12 cellular contexts compared by ENCODE assay signal in the genomic region with DNA sequence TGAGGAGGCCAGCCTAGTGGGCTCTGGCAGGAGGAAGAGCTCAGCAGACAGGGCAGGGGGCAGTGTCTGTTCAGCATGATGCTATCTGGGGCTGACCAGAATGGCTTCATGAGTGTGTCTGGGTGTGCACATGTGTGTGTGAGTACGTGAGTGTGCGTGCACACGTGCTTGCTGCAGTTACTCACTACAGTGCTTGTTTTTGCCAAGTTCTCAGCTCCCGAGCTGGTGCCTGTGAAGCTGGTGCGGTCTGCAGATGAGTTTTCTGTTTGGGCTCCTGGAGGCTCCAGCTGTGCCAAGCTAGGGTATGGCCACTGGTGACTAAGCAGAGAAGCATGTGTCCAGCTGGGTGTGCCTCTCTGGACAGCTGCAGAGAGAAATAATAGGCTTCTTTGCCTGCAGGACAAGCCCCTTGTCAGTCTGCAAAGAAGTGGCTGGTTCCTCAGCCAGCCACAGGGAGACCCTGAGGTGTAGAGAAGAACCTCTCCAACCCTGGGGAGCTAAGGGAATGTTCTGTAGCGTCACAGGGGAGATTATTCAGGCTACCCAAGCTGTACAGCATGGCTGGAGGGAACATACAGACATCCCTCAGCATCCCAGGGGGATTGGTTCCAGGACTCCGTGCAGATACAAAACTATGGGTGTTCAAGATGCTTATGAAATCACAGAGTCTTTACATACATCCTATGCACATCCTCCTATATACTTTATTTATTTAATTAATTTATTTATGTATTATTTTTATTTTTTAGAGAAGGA. TPM values are rescaled to one million over a fixed set of nuclear protein-coding genes. Genes with fewer than 3 reads are reported as not detected.
DNase-seq lines count a peak whose midpoint lies in the region; ATAC-seq and TF ChIP-seq lines count a peak whose summit lies in the region.
"Had no signal": no experiment of that assay in that cellular context is flagged by ENCODE, and none has a peak within 500 bp of the region (broad histone marks: within the 10 kb centered on the region; RNA-seq: fewer than 3 reads in every experiment).

No MANE protein-coding gene starts in this region.

- CTCF ChIA-PET in CD4-positive, alpha-beta memory T cell (lab: Charles Lee; ENCODE audit: partially characterized antibody) = no interaction called here

- TF ChIP-seq CTCF in body of pancreas (IDR thresholded peaks at IDR 0.05) = no peak

- 69 to 81% methylated on average over 7 of the region's 7 CpGs for WGBS in body of pancreas, 2 donors

- TF ChIP-seq POLR2A in body of pancreas (IDR thresholded peaks at IDR 0.05) = no peak

- ATAC-seq in body of pancreas = peak; percentile 58
- ATAC-seq in GM21737 (IDR thresholded peaks at IDR 0.05; ENCODE audit: unreplicated experiment) = no peak
- no peak for ATAC-seq in GM19023 (IDR thresholded peaks at IDR 0.05; ENCODE audit: unreplicated experiment)
- ATAC-seq in HG03095 (IDR thresholded peaks at IDR 0.05; ENCODE audit: unreplicated experiment) = no peak

- intact Hi-C loops in body of pancreas (cut with DNase I) = no loop called here
- intact Hi-C loops in CD4-positive, alpha-beta memory T cell (cut with micrococcal nuclease) = no loop called here

- peaks cover 0 to 2% (median 0%) of the 10 kb centered on the region in 8 donors for H3K9me3 Mint-ChIP-seq in CD4-positive, alpha-beta memory T cell
- H3K9me3 Mint-ChIP-seq: T-helper 1 cell treated with Interleukin-12 subunit alpha and Interleukin-12 subunit beta and Interleukin-4 antibody, amounts not matched to agents 30 μg/mL and 1 μg/mL, for 36 hours had no signal

- no peaks in the 10 kb centered on the region for H3K27me3 ChIP-seq in body of pancreas
- H3K27me3 ChIP-seq in CD4-positive, alpha-beta memory T cell (ENCODE audit: insufficient read depth, low read length) = no peaks in the 10 kb centered on the region
- H3K27me3 ChIP-seq: cardiac muscle cell had no signal

- H3K36me3 Mint-ChIP-seq in CD4-positive, alpha-beta memory T cell = no peaks in the 10 kb centered on the region
- H3K36me3 Mint-ChIP-seq: naive B cell had no signal

- H3K27me3 Mint-ChIP-seq in CD4-positive, alpha-beta memory T cell = peaks cover 1 to 2% of the 10 kb centered on the region in 2 donors

- H3K4me1 Mint-ChIP-seq in CD4-positive, alpha-beta memory T cell = peaks cover 0 to 1% (median under 1%) of the 10 kb centered on the region in 4 donors

- peaks cover 35% of the 10 kb centered on the region for H3K4me1 ChIP-seq in body of pancreas
- H3K4me1 ChIP-seq in CD4-positive, alpha-beta memory T cell (ENCODE audit: insufficient read depth, low read length) = no peaks in the 10 kb centered on the region

- H3K4me3 Mint-ChIP-seq in CD4-positive, alpha-beta memory T cell = no peak overlapping the region
- H3K4me3 Mint-ChIP-seq: naive B cell; T-helper 1 cell treated with Interleukin-12 subunit alpha and Interleukin-12 subunit beta and Interleukin-4 antibody, amounts not matched to agents 30 μg/mL and 1 μg/mL, for 36 hours had no signal

- no peaks in the 10 kb centered on the region for H3K9me3 ChIP-seq in body of pancreas
- H3K9me3 ChIP-seq in CD4-positive, alpha-beta memory T cell (ENCODE audit: control insufficient read depth in 1 of 2, low read length in 2 of 2) = no peaks in the 10 kb centered on the region

- no peak overlapping the region for H3K27ac ChIP-seq in body of pancreas
- peak overlapping the region; percentile 17 for H3K27ac ChIP-seq in substantia nigra (ENCODE audit: low read depth, low read length, poor library complexity, severe bottlenecking)
- no peak overlapping the region for H3K27ac ChIP-seq in CD4-positive, alpha-beta memory T cell (ENCODE audit: low read depth, low read length)
- H3K27ac ChIP-seq: cardiac muscle cell, HL-60 had no signal

- no peak overlapping the region for H3K4me3 ChIP-seq in body of pancreas
- H3K4me3 ChIP-seq in CD4-positive, alpha-beta memory T cell (ENCODE audit: low read length in 2 of 2) = no peak overlapping the region
- H3K4me3 ChIP-seq: cardiac muscle cell had no signal

- DNase-seq in HK-2 (ENCODE audit: unreplicated experiment) (peak; percentile 30), body of pancreas (peak; percentile 40 to 77 (median 42)), iris pigment epithelial cell (ENCODE audit: low read depth) (peak; percentile 71), substantia nigra (lab: John Stamatoyannopoulos, UW) (peak in 15 of 49 donors; percentile 8 to 53 (median 21))
- no peak for DNase-seq in CD4-positive, alpha-beta memory T cell
- DNase-seq: naive B cell had no signal

- no peaks in the 10 kb centered on the region for H3K36me3 ChIP-seq in body of pancreas (replicated peaks in 1 of 2; ENCODE audit: insufficient read depth in 1 of 2, low read depth in 2 of 2)
- no peaks in the 10 kb centered on the region for H3K36me3 ChIP-seq in CD4-positive, alpha-beta memory T cell (ENCODE audit: insufficient read depth, low read length)
- H3K36me3 ChIP-seq: cardiac muscle cell had no signal

- POLR2A ChIA-PET in CD4-positive, alpha-beta memory T cell (lab: Charles Lee; ENCODE audit: partially characterized antibody) = no interaction called here

- H3K27ac Mint-ChIP-seq in CD4-positive, alpha-beta memory T cell = no peak overlapping the region
- H3K27ac Mint-ChIP-seq: naive B cell; T-helper 1 cell treated with Interleukin-12 subunit alpha and Interleukin-12 subunit beta and Interleukin-4 antibody, amounts not matched to agents 30 μg/mL and 1 μg/mL, for 36 hours had no signal

RNA-seq across cellular contexts. Expression of a gene that starts 40.2 kb away (rescaled TPM):
- 10 to 100 TPM in 1 of 2 donors, 1 to 10 TPM in 1; 9.9 to 15.6 TPM for total RNA-seq in body of pancreas
- total RNA-seq in CD4-positive, alpha-beta memory T cell = 10 to 100 TPM; 15.0 to 15.4 TPM
- polyA plus RNA-seq in CD4-positive, alpha-beta memory T cell = 10 to 100 TPM in 1 of 2 donors, 1 to 10 TPM in 1; 4.5 to 19.4 TPM

RNA-seq across cellular contexts. Expression of a gene that starts 57.4 kb away (rescaled TPM):
- 10 to 100 TPM; 30.9 to 35.6 TPM for total RNA-seq in body of pancreas
- total RNA-seq in CD4-positive, alpha-beta memory T cell = under 1 TPM; 0.50 to 0.52 TPM
- polyA plus RNA-seq in CD4-positive, alpha-beta memory T cell = not detected

Comparison
In these comparisons a context has a peak if more than half of its experiments do, and no peak if none do; other contexts are left out.
1. DNase-seq: peak in HK-2 (single experiment), body of pancreas (4 of 4) and iris pigment epithelial cell (single experiment); none in CD4-positive, alpha-beta memory T cell (0 of 5).
2. RNA of a gene that starts 57.4 kb away (total RNA-seq): 30.9 to 35.6 TPM in body of pancreas; 0.50 to 0.52 TPM in CD4-positive, alpha-beta memory T cell; every median in the first group is over 10 times any median in the second.